In the genomic region with DNA sequence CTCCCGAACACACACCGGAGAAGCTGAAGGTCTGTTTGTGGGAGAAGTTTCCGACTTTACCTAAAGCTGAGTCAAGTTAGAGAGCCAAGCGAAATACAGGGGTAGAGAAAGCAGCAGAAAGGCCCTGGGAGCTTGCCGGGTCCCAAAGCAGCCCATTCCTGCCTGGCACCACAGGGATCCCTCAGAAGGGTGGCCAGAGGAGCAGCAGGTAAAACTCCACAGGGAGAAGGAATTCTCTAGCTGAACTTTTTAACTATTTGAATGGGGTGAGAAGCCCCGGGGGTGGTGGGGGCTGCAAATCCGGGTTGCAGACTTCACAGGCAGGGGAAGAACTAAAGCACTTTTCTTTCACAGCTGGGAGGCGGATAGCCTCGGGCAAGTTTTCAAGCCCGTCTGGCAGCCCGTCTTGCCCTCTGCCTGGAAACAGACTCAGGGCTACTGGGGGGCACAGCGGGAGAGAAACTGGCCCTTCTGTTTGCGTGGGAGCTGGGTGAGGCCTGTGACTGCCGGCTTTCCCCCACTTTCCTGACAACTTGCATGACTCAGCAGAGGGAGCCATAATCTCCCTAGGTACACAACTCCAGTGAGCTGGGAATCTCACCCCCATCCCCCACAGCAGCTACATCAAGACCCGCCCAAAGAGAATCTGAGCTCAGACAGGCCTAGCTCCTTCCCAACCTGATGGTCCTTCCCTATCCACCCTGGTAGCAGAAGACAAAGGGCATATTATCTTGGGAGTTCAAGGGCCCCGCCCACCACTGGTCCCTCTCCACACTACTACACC, we compare ENCODE assay signal across 11 cellular contexts.
DNase-seq lines count a peak whose midpoint lies in the region; ATAC-seq and TF ChIP-seq lines count a peak whose summit lies in the region.
"Had no signal": no experiment of that assay in that cellular context is flagged by ENCODE, and none has a peak within 500 bp of the region (broad histone marks: within the 10 kb centered on the region; RNA-seq: fewer than 3 reads in every experiment).

No MANE protein-coding gene starts in this region.

- DNase-seq in H4 (ENCODE audit: low spot score) (peak; percentile 93), NT2/D1 (ENCODE audit: low read depth, low spot score) (peak; percentile 58), epithelial cell of esophagus (ENCODE audit: low read depth) (peak; percentile 68), osteoblast (ENCODE audit: insufficient read length, low spot score, missing footprints) (no peak), left cardiac atrium (no peak), natural killer cell (no peak), HEK293T (ENCODE audit: extremely low spot score) (no peak)
- DNase-seq: activated naive CD8-positive, alpha-beta T cell treated with anti-CD3 and anti-CD28 coated beads, Interleukin-2, amount 10 ng/mL, durations not matched to agents 7 days and 5 days; gastrocnemius medialis; SHP77 had no signal

- no peaks in the 10 kb centered on the region for H3K27me3 Mint-ChIP-seq in natural killer cell (ENCODE audit: low read depth in 2 of 2)
- H3K27me3 Mint-ChIP-seq: activated naive CD8-positive, alpha-beta T cell treated with anti-CD3 and anti-CD28 coated beads, Interleukin-2, amount 10 ng/mL, durations not matched to agents 7 days and 5 days had no signal

- H3K27me3 ChIP-seq in NT2/D1 (ENCODE audit: insufficient read depth, insufficient read length) (no peaks in the 10 kb centered on the region), osteoblast (ENCODE audit: insufficient read depth, low read length) (no peaks in the 10 kb centered on the region)
- H3K27me3 ChIP-seq: gastrocnemius medialis had no signal

- peaks cover 31% of the 10 kb centered on the region; the same call in 1 of the 2 replicates for H3K9me3 ChIP-seq in NT2/D1 (ENCODE audit: insufficient read depth, low read length)
- H3K9me3 ChIP-seq in osteoblast (ENCODE audit: low read depth, low read length): no peaks in the 10 kb centered on the region
- H3K9me3 ChIP-seq: gastrocnemius medialis had no signal

- peak overlapping the region; percentile 54 for H3K27ac ChIP-seq in osteoblast (ENCODE audit: low read depth, low read length)
- H3K27ac ChIP-seq: gastrocnemius medialis had no signal

- no peak overlapping the region for H3K9ac ChIP-seq in NT2/D1 (ENCODE audit: insufficient read length, low read depth)

- no peak for TF ChIP-seq CTCF in epithelial cell of esophagus (IDR thresholded peaks at IDR 0.05; ENCODE audit: insufficient read depth, low read depth, low read length, missing control alignments)
- TF ChIP-seq CTCF in osteoblast (IDR thresholded peaks at IDR 0.05; ENCODE audit: extremely low read depth, low read depth, low read length): no peak
- no peak for TF ChIP-seq CTCF in natural killer cell (IDR thresholded peaks at IDR 0.05)

- H3K36me3 ChIP-seq in NT2/D1 (ENCODE audit: insufficient read depth, insufficient read length, low read length): no peaks in the 10 kb centered on the region
- no peaks in the 10 kb centered on the region for H3K36me3 ChIP-seq in osteoblast (ENCODE audit: insufficient read depth, low read length)
- H3K36me3 ChIP-seq: gastrocnemius medialis had no signal

- CTCF ChIA-PET in HEK293T (lab: Yijun Ruan, JAX): interaction anchor here (0.7 to 2.6 kb wide), 4 partner anchors 9 to 383 kb away, joined by 3 to 13 read pairs (median 5); no protein-coding TSS in a partner anchor

- H3K4me1 ChIP-seq in NT2/D1 (ENCODE audit: insufficient read depth, insufficient read length) (no peaks in the 10 kb centered on the region), osteoblast (ENCODE audit: insufficient read depth, low read length) (peaks cover 25% of the 10 kb centered on the region)
- H3K4me1 ChIP-seq: gastrocnemius medialis had no signal

- H3K36me3 Mint-ChIP-seq in natural killer cell: no peaks in the 10 kb centered on the region

- H3K4me3 Mint-ChIP-seq in natural killer cell: no peak overlapping the region
- H3K4me3 Mint-ChIP-seq: activated naive CD8-positive, alpha-beta T cell treated with anti-CD3 and anti-CD28 coated beads, Interleukin-2, amount 10 ng/mL, durations not matched to agents 7 days and 5 days had no signal

- H3K9me3 Mint-ChIP-seq in natural killer cell: no peaks in the 10 kb centered on the region

- H3K79me2 ChIP-seq in osteoblast (ENCODE audit: insufficient read depth, low read length): peaks cover 3% of the 10 kb centered on the region

- no peaks in the 10 kb centered on the region for H3K4me1 Mint-ChIP-seq in natural killer cell

- intact Hi-C loops in left cardiac atrium (cut with DNase I): no loop called here
- intact Hi-C loops in natural killer cell (cut with micrococcal nuclease): no loop called here

- H2AFZ ChIP-seq in osteoblast (ENCODE audit: low read length): no peak overlapping the region

- POLR2A ChIA-PET in HEK293T (lab: Yijun Ruan, JAX): interaction anchor here (1.1 kb wide), 1 partner anchor 322 kb away, joined by 4 read pairs; a partner anchor contains a TSS

- ATAC-seq in left cardiac atrium (no peak), GM21423 (IDR thresholded peaks at IDR 0.05; ENCODE audit: unreplicated experiment) (no peak), natural killer cell (no peak)
- ATAC-seq: gastrocnemius medialis had no signal

- H3K4me3 ChIP-seq in NT2/D1 (ENCODE audit: insufficient read length, low read depth) (no peak overlapping the region), epithelial cell of esophagus (ENCODE audit: low read length) (no peak overlapping the region), osteoblast (ENCODE audit: insufficient read depth, low read length) (no peak overlapping the region)
- H3K4me3 ChIP-seq: gastrocnemius medialis had no signal

- H4K20me1 ChIP-seq in osteoblast (ENCODE audit: insufficient read depth, low read length): no peaks in the 10 kb centered on the region

- no peak overlapping the region for H3K27ac Mint-ChIP-seq in natural killer cell
- H3K27ac Mint-ChIP-seq: activated naive CD8-positive, alpha-beta T cell treated with anti-CD3 and anti-CD28 coated beads, Interleukin-2, amount 10 ng/mL, durations not matched to agents 7 days and 5 days had no signal

- H3K4me2 ChIP-seq in osteoblast (ENCODE audit: insufficient read depth, low read length): peak overlapping the region; percentile 71

TF ChIP-seq in HEK293T, 16 proteins besides CTCF, POLR2A, EP300 and RAD21:
- TF ChIP-seq ARNT (IDR thresholded peaks at IDR 0.05) (no peak), FOXM1 (IDR thresholded peaks at IDR 0.05; ENCODE audit: borderline replicate concordance) (no peak), BHLHE40 (IDR thresholded peaks at IDR 0.05; ENCODE audit: borderline replicate concordance) (no peak), FOXK2 (IDR thresholded peaks at IDR 0.05) (no peak), HDGF (IDR thresholded peaks at IDR 0.05; ENCODE audit: borderline replicate concordance) (no peak), SUZ12 (IDR thresholded peaks at IDR 0.05) (no peak), NFRKB (IDR thresholded peaks at IDR 0.05) (no peak), CTBP1 (IDR thresholded peaks at IDR 0.05; ENCODE audit: borderline replicate concordance) (no peak), SP1 (IDR thresholded peaks at IDR 0.05) (no peak), ZNF384 (IDR thresholded peaks at IDR 0.05) (no peak), ELF4 (IDR thresholded peaks at IDR 0.05) (no peak), TARDBP (IDR thresholded peaks at IDR 0.05) (no peak), LEF1 (IDR thresholded peaks at IDR 0.05; ENCODE audit: borderline replicate concordance) (no peak), L3MBTL2 (conservative IDR thresholded peaks at IDR 0.05) (no peak), FOXA1 (IDR thresholded peaks at IDR 0.05) (no peak)
- TF ChIP-seq, protein P1, sequence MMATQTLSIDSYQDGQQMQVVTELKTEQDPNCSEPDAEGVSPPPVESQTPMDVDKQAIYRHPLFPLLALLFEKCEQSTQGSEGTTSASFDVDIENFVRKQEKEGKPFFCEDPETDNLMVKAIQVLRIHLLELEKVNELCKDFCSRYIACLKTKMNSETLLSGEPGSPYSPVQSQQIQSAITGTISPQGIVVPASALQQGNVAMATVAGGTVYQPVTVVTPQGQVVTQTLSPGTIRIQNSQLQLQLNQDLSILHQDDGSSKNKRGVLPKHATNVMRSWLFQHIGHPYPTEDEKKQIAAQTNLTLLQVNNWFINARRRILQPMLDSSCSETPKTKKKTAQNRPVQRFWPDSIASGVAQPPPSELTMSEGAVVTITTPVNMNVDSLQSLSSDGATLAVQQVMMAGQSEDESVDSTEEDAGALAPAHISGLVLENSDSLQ (IDR thresholded peaks at IDR 0.05): no peak
TF ChIP-seq in HEK293T: peak in this region for 0.

Comparison
In these comparisons a context has a peak if more than half of its experiments do, and no peak if none do; other contexts are left out.
1. DNase-seq: peak in H4 (single experiment), NT2/D1 (single experiment) and epithelial cell of esophagus (single experiment); none in osteoblast (single experiment), left cardiac atrium (single experiment), natural killer cell (single experiment) and HEK293T (single experiment).